In the genomic region with DNA sequence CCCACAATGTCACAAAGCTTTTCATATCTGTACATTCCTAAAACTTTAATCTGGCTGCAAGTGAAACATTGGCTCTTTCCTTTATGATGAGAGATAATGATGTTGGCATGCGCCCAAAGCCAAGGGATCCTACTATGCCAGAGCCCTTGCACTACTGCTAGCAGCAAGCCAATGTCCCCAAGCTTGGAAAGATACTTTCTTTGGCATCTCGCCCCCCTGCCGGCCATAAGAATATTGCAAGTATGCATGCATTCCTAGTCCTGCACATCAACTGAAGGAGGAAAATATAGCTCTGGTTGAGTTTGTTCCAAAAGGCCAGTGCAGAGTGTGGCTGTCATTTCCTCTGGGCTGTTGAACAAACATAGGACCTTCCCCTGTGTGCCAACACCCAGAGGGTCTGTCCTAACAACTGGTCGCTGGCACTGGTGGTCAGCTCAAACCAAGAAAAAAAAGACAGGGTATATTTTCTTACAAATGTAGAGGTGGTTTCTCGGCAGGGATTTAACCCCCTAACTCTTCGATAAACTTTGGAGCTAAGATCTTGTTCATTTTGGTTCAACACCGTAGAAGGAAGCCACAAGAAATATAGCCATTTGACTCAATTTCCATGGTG, we compare ENCODE assay signal across 8 cellular contexts. TPM values are rescaled to one million over a fixed set of nuclear protein-coding genes. Genes with fewer than 3 reads are reported as not detected.
DNase-seq lines count a peak whose midpoint lies in the region; ATAC-seq and TF ChIP-seq lines count a peak whose summit lies in the region.

No MANE protein-coding gene starts in this region.

- ATAC-seq in activated CD4-positive, alpha-beta T cell treated with anti-CD3 and anti-CD28 coated beads for 36 hours: no peak
- ATAC-seq in HG03342 (IDR thresholded peaks at IDR 0.05; ENCODE audit: unreplicated experiment) (no peak), HG02623 (IDR thresholded peaks at IDR 0.05; ENCODE audit: unreplicated experiment) (no peak)

- CTCF ChIA-PET in activated CD4-positive, alpha-beta T cell treated with anti-CD3 and anti-CD28 coated beads for 36 hours (lab: Charles Lee): interaction anchor here (0.5 to 9.2 kb wide), 38 partner anchors 9 to 327 kb away, joined by 3 to 181 read pairs (median 4); a partner anchor contains a TSS

- peaks cover 4% of the 10 kb centered on the region for H3K4me1 Mint-ChIP-seq in activated CD4-positive, alpha-beta T cell treated with anti-CD3 and anti-CD28 coated beads for 36 hours

- intact Hi-C loops in activated CD4-positive, alpha-beta T cell treated with anti-CD3 and anti-CD28 coated beads for 36 hours (cut with DNase I, micrococcal nuclease): loop anchor here in 1 of 2 experiments (2.0 to 5.0 kb wide), 2 partner anchors 141 to 327 kb away; a partner anchor contains a TSS

- no peaks in the 10 kb centered on the region for H3K9me3 Mint-ChIP-seq in activated CD4-positive, alpha-beta T cell treated with anti-CD3 and anti-CD28 coated beads for 36 hours (ENCODE audit: low read depth)

- H3K36me3 Mint-ChIP-seq in activated CD4-positive, alpha-beta T cell treated with anti-CD3 and anti-CD28 coated beads for 36 hours (ENCODE audit: low read depth): peaks cover 12% of the 10 kb centered on the region

- POLR2A ChIA-PET in activated CD4-positive, alpha-beta T cell treated with anti-CD3 and anti-CD28 coated beads for 36 hours (lab: Charles Lee): no interaction called here

- H3K27ac Mint-ChIP-seq in activated CD4-positive, alpha-beta T cell treated with anti-CD3 and anti-CD28 coated beads for 36 hours: no peak overlapping the region

- H3K4me3 ChIP-seq in LNCaP clone FGC (ENCODE audit: low read depth, low read length): no peak overlapping the region

- no peaks in the 10 kb centered on the region for H3K27me3 Mint-ChIP-seq in activated CD4-positive, alpha-beta T cell treated with anti-CD3 and anti-CD28 coated beads for 36 hours

- no peak overlapping the region for H3K4me3 Mint-ChIP-seq in activated CD4-positive, alpha-beta T cell treated with anti-CD3 and anti-CD28 coated beads for 36 hours

- DNase-seq in activated CD4-positive, alpha-beta T cell treated with anti-CD3 and anti-CD28 coated beads for 36 hours: peak; percentile 48
- no peak for DNase-seq in activated CD4-positive, alpha-beta T cell treated with anti-CD3 and anti-CD28 coated beads for 1 hour
- DNase-seq in LNCaP clone FGC (ENCODE audit: low read depth) (peak; percentile 58), activated T-cell treated with anti-CD3 and anti-CD28 coated beads for 24 hours (ENCODE audit: low read depth) (peak; percentile 23), glomerular visceral epithelial cell (ENCODE audit: extremely low spot score) (peak; percentile 55)
- peak; percentile 66 for DNase-seq in stimulated activated CD4-positive, alpha-beta T cell treated with anti-CD3 and anti-CD28 coated beads, Interleukin-4, amount 100 ng/mL, for 24 hours

- TF ChIP-seq CTCF in LNCaP clone FGC (IDR thresholded peaks at IDR 0.05; ENCODE audit: control insufficient read depth, extremely low read depth, insufficient read depth): peak; percentile 63

RNA-seq across cellular contexts. Expression of a gene that starts 41.5 kb away (rescaled TPM):
- total RNA-seq in activated CD4-positive, alpha-beta T cell treated with anti-CD3 and anti-CD28 coated beads for 36 hours: 1 to 10 TPM; 6.5 to 7.4 TPM
